Comparison of ENCODE assay signal across 33 cellular contexts in the genomic region with DNA sequence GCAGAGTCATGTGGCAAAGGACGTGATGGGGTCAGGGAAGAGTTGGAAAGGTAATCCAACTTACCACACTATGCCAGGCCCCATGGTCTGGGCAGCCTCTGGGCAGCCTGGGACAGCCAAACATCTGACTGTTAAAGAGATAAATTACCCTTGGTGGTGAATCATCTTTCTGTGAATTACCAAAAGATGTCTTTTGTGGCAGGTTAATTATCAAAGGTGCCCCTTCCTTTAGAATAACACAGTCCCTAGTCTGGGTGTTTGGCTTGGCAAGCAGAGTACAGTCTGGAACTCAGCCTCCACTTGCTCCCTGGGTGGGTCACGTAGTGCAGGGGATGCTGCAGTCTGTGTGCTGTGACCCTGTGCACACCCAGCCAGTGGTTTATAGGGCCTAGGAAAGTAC.
"Had no signal": no experiment of that assay in that cellular context is flagged by ENCODE, and none has a peak within 500 bp of the region (broad histone marks: within the 10 kb centered on the region; RNA-seq: fewer than 3 reads in every experiment).

No MANE protein-coding gene starts in this region.

- H3K27ac ChIP-seq: adrenal gland, brain microvascular endothelial cell, KMS-11, RWPE1, VCaP had no signal

- H3K36me3 ChIP-seq: adrenal gland, brain microvascular endothelial cell had no signal

- H3K4me3 ChIP-seq: adrenal gland had no signal

- H3K9me3 Mint-ChIP-seq: activated naive CD4-positive, alpha-beta T cell treated with anti-CD3 and anti-CD28 coated beads for 36 hours had no signal

- H3K9ac ChIP-seq: KMS-11 had no signal

- H3K27me3 ChIP-seq: adrenal gland, brain microvascular endothelial cell had no signal

- H3K4me3 Mint-ChIP-seq: activated B cell treated with CpG ODN at 0.5 μM for 24 hours; activated CD4-positive, alpha-beta memory T cell treated with anti-CD3 and anti-CD28 coated beads for 36 hours; activated naive CD4-positive, alpha-beta T cell treated with anti-CD3 and anti-CD28 coated beads for 36 hours; activated T-cell treated with anti-CD3 and anti-CD28 coated beads, Interleukin-2, amount 50 U/mL, for 4 hours; activated T-helper 1 cell treated with anti-CD3 and anti-CD28 coated beads, Interleukin-12 subunit alpha, Interleukin-12 subunit beta, Interleukin-2, Interleukin-4 antibody, amounts not matched to agents 30 ng/mL and 10 ng/mL and 1 ng/mL, durations not matched to agents 14 hours and 24 hours and 36 hours had no signal

- H3K4me1 ChIP-seq: adrenal gland had no signal

- H3K27me3 Mint-ChIP-seq: activated B cell treated with CpG ODN at 0.5 μM for 24 hours had no signal

- H3K4me2 ChIP-seq: KMS-11 had no signal

- DNase-seq: activated B cell treated with CpG ODN at 0.5 μM for 24 hours; activated CD4-positive, alpha-beta memory T cell treated with anti-CD3 and anti-CD28 coated beads for 36 hours; activated CD4-positive, alpha-beta T cell treated with anti-CD3 and anti-CD28 coated beads for 4 hours; activated CD4-positive, alpha-beta T cell treated with anti-CD3 and anti-CD28 coated beads, Interleukin-2, amount 50 U/mL, for 1 hour; activated CD4-positive, CD25-positive, alpha-beta regulatory T cell treated with anti-CD3 and anti-CD28 coated beads, Interleukin-2, amount 50 U/mL, for 72 hours; activated CD8-positive, alpha-beta memory T cell treated with anti-CD3 and anti-CD28 coated beads, Interleukin-2, amount 50 U/mL, for 4 hours; activated gamma-delta T cell treated with Interleukin-2 at 50 U/mL for 16 hours; activated naive CD4-positive, alpha-beta T cell treated with anti-CD3 and anti-CD28 coated beads for 36 hours; activated T-cell treated with anti-CD3 and anti-CD28 coated beads for 4 hours; activated T-cell treated with anti-CD3 and anti-CD28 coated beads, Interleukin-2, amount 50 U/mL, for 4 hours; adrenal gland; brain microvascular endothelial cell; MM.1S; MV-4-11; NCI-H1092; NCI-H1436 treated with DMSO at 0.1 percent for 48 hours; NCI-H1694 treated with DMSO at 0.1 percent for 48 hours; NCI-H2029; NCI-H2107; NCI-H2171; NCI-H510A treated with DMSO at 0.1 percent for 48 hours; NCI-H526 treated with DMSO at 0.1 percent for 48 hours; NCI-H82; SIG-M5; SW 1271; T-helper 1 cell; T-helper 2 cell; T-helper 9 cell had no signal

- H3K27ac Mint-ChIP-seq: activated B cell treated with CpG ODN at 0.5 μM for 24 hours; activated CD4-positive, alpha-beta memory T cell treated with anti-CD3 and anti-CD28 coated beads for 36 hours; activated naive CD4-positive, alpha-beta T cell treated with anti-CD3 and anti-CD28 coated beads for 36 hours; activated naive CD4-positive, alpha-beta T cell treated with anti-CD3 and anti-CD28 coated beads, Interleukin-2, amount 50 U/mL, for 72 hours; activated T-helper 1 cell treated with anti-CD3 and anti-CD28 coated beads, Interleukin-12 subunit alpha, Interleukin-12 subunit beta, Interleukin-2, Interleukin-4 antibody, amounts not matched to agents 30 ng/mL and 10 ng/mL and 1 ng/mL, durations not matched to agents 14 hours and 24 hours and 36 hours had no signal

- H3K36me3 Mint-ChIP-seq: activated CD4-positive, alpha-beta memory T cell treated with anti-CD3 and anti-CD28 coated beads for 36 hours had no signal
